In the genomic region with DNA sequence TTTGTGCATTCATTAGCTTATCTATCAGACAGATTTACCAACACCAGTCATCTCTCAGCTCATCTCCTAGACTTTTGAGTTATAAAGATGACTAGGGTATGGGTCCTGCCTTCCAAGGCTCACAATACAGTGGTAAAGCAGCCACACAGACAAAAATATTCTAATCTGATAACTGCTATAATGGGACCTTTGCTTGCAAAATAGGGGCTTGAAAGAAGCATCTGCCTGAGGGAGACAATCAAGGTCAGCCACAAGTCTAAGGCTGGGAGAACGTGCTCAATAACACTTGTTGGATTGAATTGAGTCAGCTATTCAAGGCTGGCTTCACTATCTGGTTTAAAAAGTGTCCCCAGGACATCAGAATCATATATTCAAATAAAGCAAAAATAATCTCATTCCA, we compare ENCODE assay signal across 35 cellular contexts.
"Had no signal": no experiment of that assay in that cellular context is flagged by ENCODE, and none has a peak within 500 bp of the region (broad histone marks: within the 10 kb centered on the region; RNA-seq: fewer than 3 reads in every experiment).

No MANE protein-coding gene starts in this region.

- DNase-seq: Karpas-422, Kasumi-1, KBM-7, KG1, MG63, MM.1S, MV-4-11, NCI-H1048, NCI-H1092, NCI-H1092 treated with DMSO at 0.1 percent for 48 hours, NCI-H1105, NCI-H1105 treated with DMSO at 0.1 percent for 48 hours, NCI-H1417, NCI-H1417 treated with DMSO at 0.1 percent for 48 hours, NCI-H1436, NCI-H1436 treated with DMSO at 0.1 percent for 48 hours, NCI-H146, NCI-H1694, NCI-H1694 treated with DMSO at 0.1 percent for 48 hours, NCI-H187, NCI-H187 treated with DMSO at 0.1 percent for 48 hours, NCI-H1930, NCI-H2029, NCI-H2029 treated with DMSO at 0.1 percent for 48 hours, NCI-H2081, NCI-H2081 treated with DMSO at 0.1 percent for 48 hours, NCI-H2107, NCI-H2171, NCI-H2171 treated with DMSO at 0.1 percent for 48 hours, NCI-H2227 treated with DMSO at 0.1 percent for 48 hours, NCI-H226, NCI-H345, NCI-H446, NCI-H446 treated with DMSO at 0.1 percent for 48 hours had no signal

- H3K4me2 ChIP-seq: KMS-11 had no signal

- H3K4me3 ChIP-seq: MG63 had no signal

- H3K27me3 ChIP-seq: MG63 had no signal

- H3K9ac ChIP-seq: KMS-11 had no signal

- H3K9me3 ChIP-seq: MG63 had no signal

- H3K36me3 ChIP-seq: MG63 had no signal

- H3K27ac ChIP-seq: KMS-11 had no signal
